In the genomic region with DNA sequence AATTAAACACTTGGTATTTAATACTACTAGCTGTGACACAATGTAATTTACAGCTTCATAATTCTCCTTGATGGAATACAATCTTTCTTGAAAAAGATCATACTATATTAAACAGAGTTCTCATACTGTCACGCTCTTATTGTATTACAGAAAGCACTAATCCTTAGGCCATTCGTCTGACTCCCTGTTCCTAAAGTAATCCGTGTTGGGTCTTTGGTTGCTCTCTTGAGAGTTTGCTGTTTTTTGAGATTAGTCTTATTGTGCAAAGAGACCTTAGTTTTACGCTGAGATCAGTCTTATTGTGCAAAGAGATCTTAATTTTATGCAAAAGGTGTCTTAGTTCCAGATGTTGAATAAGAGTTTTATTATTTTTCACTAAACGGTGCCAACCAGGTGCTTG, we compare ENCODE assay signal across 20 cellular contexts.
DNase-seq lines count a peak whose midpoint lies in the region; ATAC-seq and TF ChIP-seq lines count a peak whose summit lies in the region.
"Had no signal": no experiment of that assay in that cellular context is flagged by ENCODE, and none has a peak within 500 bp of the region (broad histone marks: within the 10 kb centered on the region; RNA-seq: fewer than 3 reads in every experiment).

No MANE protein-coding gene starts in this region.

- no peaks in the 10 kb centered on the region; the same call in 1 of the 3 replicates for H3K9me3 Mint-ChIP-seq in GM23338
- no peaks in the 10 kb centered on the region for H3K9me3 Mint-ChIP-seq in neural progenitor cell

- intact Hi-C loops in sciatic nerve (cut with DNase I) = no loop called here

- TF ChIP-seq CTCF in GM23338 (conservative IDR thresholded peaks at IDR 0.05; ENCODE audit: low read depth in 2 of 2) (no peak), neural progenitor cell (IDR thresholded peaks at IDR 0.05) (no peak)

- no peaks in the 10 kb centered on the region for H4K20me1 ChIP-seq in GM23338 (replicated peaks; ENCODE audit: insufficient read depth)
- H4K20me1 ChIP-seq in neural progenitor cell (ENCODE audit: low read depth) = no peaks in the 10 kb centered on the region

- H3K36me3 Mint-ChIP-seq in GM23338 (ENCODE audit: low read depth) = no peaks in the 10 kb centered on the region
- H3K36me3 Mint-ChIP-seq in neural progenitor cell = no peaks in the 10 kb centered on the region
- H3K36me3 Mint-ChIP-seq: CD4-positive, CD25-positive, alpha-beta regulatory T cell; CD8-positive, alpha-beta memory T cell had no signal

- H3K36me3 ChIP-seq in GM23338 (ENCODE audit: insufficient read depth) (no peaks in the 10 kb centered on the region), HAP-1 (replicated peaks) (no peaks in the 10 kb centered on the region), iPS-20b (ENCODE audit: insufficient read depth, low read depth, low read length) (no peaks in the 10 kb centered on the region), neural progenitor cell (no peaks in the 10 kb centered on the region)
- H3K36me3 ChIP-seq: BE2C had no signal

- peak; percentile 34; the same call in 2 of the 3 replicates for ATAC-seq in GM23338
- ATAC-seq in HG03095 (IDR thresholded peaks at IDR 0.05; ENCODE audit: unreplicated experiment) = no peak
- no peak for ATAC-seq in sciatic nerve
- ATAC-seq: K562 had no signal

- H3K27ac ChIP-seq in GM23338 (ENCODE audit: low read depth) (no peak overlapping the region), iPS-20b (ENCODE audit: low read length) (no peak overlapping the region), neural progenitor cell (no peak overlapping the region)
- H3K27ac ChIP-seq: GM23248 had no signal

- peak overlapping the region; percentile 51 for H3K27ac Mint-ChIP-seq in GM23338
- H3K27ac Mint-ChIP-seq in neural progenitor cell = no peak overlapping the region
- H3K27ac Mint-ChIP-seq: CD4-positive, CD25-positive, alpha-beta regulatory T cell; CD8-positive, alpha-beta memory T cell had no signal

- H3K79me2 ChIP-seq in GM23338 (replicated peaks; ENCODE audit: insufficient read depth) (no peaks in the 10 kb centered on the region), neural progenitor cell (ENCODE audit: low read depth) (no peaks in the 10 kb centered on the region)

- H2AFZ ChIP-seq in GM23338 = no peak overlapping the region
- H2AFZ ChIP-seq in neural progenitor cell (replicated peaks) = no peak overlapping the region
- H2AFZ ChIP-seq: GM23248 had no signal

- in situ Hi-C loops in HAP-1 (cut with MboI; ENCODE audit: low sequenced_read_pairs) = no loop called here

- H3K27me3 Mint-ChIP-seq in GM23338 (ENCODE audit: insufficient read depth, low read depth, poor library complexity) (no peaks in the 10 kb centered on the region), neural progenitor cell (ENCODE audit: insufficient read depth, low read depth) (no peaks in the 10 kb centered on the region)
- H3K27me3 Mint-ChIP-seq: CD4-positive, CD25-positive, alpha-beta regulatory T cell; CD8-positive, alpha-beta memory T cell had no signal

- H3K9ac ChIP-seq in iPS-20b (ENCODE audit: low read depth, low read length) (no peak overlapping the region), neural progenitor cell (no peak overlapping the region)
- H3K9ac ChIP-seq: GM23248 had no signal

- no peaks in the 10 kb centered on the region for H3F3A ChIP-seq in GM23338 (replicated peaks; ENCODE audit: low read depth)
- no peaks in the 10 kb centered on the region for H3F3A ChIP-seq in neural progenitor cell (ENCODE audit: low read depth)

- H3K4me3 Mint-ChIP-seq in GM23338 (no peak overlapping the region), neural progenitor cell (no peak overlapping the region)
- H3K4me3 Mint-ChIP-seq: CD4-positive, CD25-positive, alpha-beta regulatory T cell; CD8-positive, alpha-beta memory T cell had no signal

- H3K4me1 ChIP-seq in GM23338 (ENCODE audit: insufficient read depth) (peaks cover 7% of the 10 kb centered on the region), HAP-1 (peaks cover 15% of the 10 kb centered on the region), iPS-20b (ENCODE audit: insufficient read depth, low read length) (peaks cover 6% of the 10 kb centered on the region; the same call in 1 of the 2 replicates), neural progenitor cell (no peaks in the 10 kb centered on the region)
- H3K4me1 ChIP-seq: BE2C had no signal

- DNase-seq in GM23338 (ENCODE audit: low spot score) (peak; percentile 26), HAP-1 (ENCODE audit: low spot score in 2 of 2) (peak; percentile 18 to 89), neural progenitor cell (ENCODE audit: low spot score) (peak; percentile 23), sciatic nerve (ENCODE audit: low spot score) (no peak), NCI-H1436 (lab: John Stamatoyannopoulos, UW) (no peak), NCI-H2081 treated with DMSO at 0.1 percent for 48 hours (lab: John Stamatoyannopoulos, UW) (no peak)
- DNase-seq: ACHN; BE2C; C1 segment of cervical spinal cord; CD4-positive, CD25-positive, alpha-beta regulatory T cell; CD8-positive, alpha-beta memory T cell; COR-L47; DMS153; DMS79; GDM1; GM23248; IMR-90 had no signal

- peak overlapping the region; percentile 20 for H3K4me2 ChIP-seq in GM23338
- peak overlapping the region; percentile 1 for H3K4me2 ChIP-seq in neural progenitor cell

- H3K9me3 ChIP-seq in HAP-1 (no peaks in the 10 kb centered on the region), iPS-20b (ENCODE audit: insufficient read depth, low read depth, low read length) (no peaks in the 10 kb centered on the region), neural progenitor cell (ENCODE audit: low read depth) (no peaks in the 10 kb centered on the region)
- H3K9me3 ChIP-seq: BE2C had no signal

- H3K4me3 ChIP-seq in GM23338 = no peak overlapping the region
- no peak overlapping the region for H3K4me3 ChIP-seq in HAP-1
- 0 out of 2 replicates have a peak overlapping the region, but pooled peaks have one; percentile 17 for H3K4me3 ChIP-seq in iPS-20b (ENCODE audit: low read length)
- no peak overlapping the region for H3K4me3 ChIP-seq in neural progenitor cell
- H3K4me3 ChIP-seq: GM23248, K562 had no signal

- H3K4me1 Mint-ChIP-seq in GM23338 (peaks cover 8% of the 10 kb centered on the region), neural progenitor cell (no peaks in the 10 kb centered on the region)
- H3K4me1 Mint-ChIP-seq: CD4-positive, CD25-positive, alpha-beta regulatory T cell; CD8-positive, alpha-beta memory T cell had no signal

- 0 out of 2 replicates have a peak, but pooled peaks cover 4% of the 10 kb centered on the region for H3K9me2 ChIP-seq in GM23338 (ENCODE audit: insufficient read depth)

- H3K27me3 ChIP-seq in GM23338 (ENCODE audit: insufficient read depth) (no peaks in the 10 kb centered on the region), HAP-1 (ENCODE audit: low read depth) (no peaks in the 10 kb centered on the region), iPS-20b (ENCODE audit: insufficient read depth, low read length) (no peaks in the 10 kb centered on the region), neural progenitor cell (no peaks in the 10 kb centered on the region)
- H3K27me3 ChIP-seq: BE2C had no signal

TF ChIP-seq in GM23338, 12 proteins besides CTCF, POLR2A, EP300 and RAD21 (continues in another document):
- TF ChIP-seq EZH2 (IDR thresholded peaks at IDR 0.05; ENCODE audit: low read depth, unreplicated experiment) (no peak), ZNF114 (CRISPR knock-in tag; IDR thresholded peaks at IDR 0.05) (no peak), ZNF331 (CRISPR knock-in tag; IDR thresholded peaks at IDR 0.05; ENCODE audit: low read depth) (no peak), NANOG (IDR thresholded peaks at IDR 0.05; ENCODE audit: borderline replicate concordance) (no peak), EZH2phosphoT487 (IDR thresholded peaks at IDR 0.05; ENCODE audit: unreplicated experiment) (no peak), POLR2AphosphoS5 (IDR thresholded peaks at IDR 0.05; ENCODE audit: low read depth) (no peak), CREB1 (CRISPR knock-in tag; IDR thresholded peaks at IDR 0.05; ENCODE audit: low read depth) (no peak), STAT1 (IDR thresholded peaks at IDR 0.05; ENCODE audit: unreplicated experiment) (no peak), JUNB (IDR thresholded peaks at IDR 0.05; ENCODE audit: unreplicated experiment) (no peak)
- TF ChIP-seq, protein P1, sequence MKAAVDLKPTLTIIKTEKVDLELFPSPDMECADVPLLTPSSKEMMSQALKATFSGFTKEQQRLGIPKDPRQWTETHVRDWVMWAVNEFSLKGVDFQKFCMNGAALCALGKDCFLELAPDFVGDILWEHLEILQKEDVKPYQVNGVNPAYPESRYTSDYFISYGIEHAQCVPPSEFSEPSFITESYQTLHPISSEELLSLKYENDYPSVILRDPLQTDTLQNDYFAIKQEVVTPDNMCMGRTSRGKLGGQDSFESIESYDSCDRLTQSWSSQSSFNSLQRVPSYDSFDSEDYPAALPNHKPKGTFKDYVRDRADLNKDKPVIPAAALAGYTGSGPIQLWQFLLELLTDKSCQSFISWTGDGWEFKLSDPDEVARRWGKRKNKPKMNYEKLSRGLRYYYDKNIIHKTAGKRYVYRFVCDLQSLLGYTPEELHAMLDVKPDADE (IDR thresholded peaks at IDR 0.05) = no peak
- TF ChIP-seq, protein P2, sequence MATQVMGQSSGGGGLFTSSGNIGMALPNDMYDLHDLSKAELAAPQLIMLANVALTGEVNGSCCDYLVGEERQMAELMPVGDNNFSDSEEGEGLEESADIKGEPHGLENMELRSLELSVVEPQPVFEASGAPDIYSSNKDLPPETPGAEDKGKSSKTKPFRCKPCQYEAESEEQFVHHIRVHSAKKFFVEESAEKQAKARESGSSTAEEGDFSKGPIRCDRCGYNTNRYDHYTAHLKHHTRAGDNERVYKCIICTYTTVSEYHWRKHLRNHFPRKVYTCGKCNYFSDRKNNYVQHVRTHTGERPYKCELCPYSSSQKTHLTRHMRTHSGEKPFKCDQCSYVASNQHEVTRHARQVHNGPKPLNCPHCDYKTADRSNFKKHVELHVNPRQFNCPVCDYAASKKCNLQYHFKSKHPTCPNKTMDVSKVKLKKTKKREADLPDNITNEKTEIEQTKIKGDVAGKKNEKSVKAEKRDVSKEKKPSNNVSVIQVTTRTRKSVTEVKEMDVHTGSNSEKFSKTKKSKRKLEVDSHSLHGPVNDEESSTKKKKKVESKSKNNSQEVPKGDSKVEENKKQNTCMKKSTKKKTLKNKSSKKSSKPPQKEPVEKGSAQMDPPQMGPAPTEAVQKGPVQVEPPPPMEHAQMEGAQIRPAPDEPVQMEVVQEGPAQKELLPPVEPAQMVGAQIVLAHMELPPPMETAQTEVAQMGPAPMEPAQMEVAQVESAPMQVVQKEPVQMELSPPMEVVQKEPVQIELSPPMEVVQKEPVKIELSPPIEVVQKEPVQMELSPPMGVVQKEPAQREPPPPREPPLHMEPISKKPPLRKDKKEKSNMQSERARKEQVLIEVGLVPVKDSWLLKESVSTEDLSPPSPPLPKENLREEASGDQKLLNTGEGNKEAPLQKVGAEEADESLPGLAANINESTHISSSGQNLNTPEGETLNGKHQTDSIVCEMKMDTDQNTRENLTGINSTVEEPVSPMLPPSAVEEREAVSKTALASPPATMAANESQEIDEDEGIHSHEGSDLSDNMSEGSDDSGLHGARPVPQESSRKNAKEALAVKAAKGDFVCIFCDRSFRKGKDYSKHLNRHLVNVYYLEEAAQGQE (IDR thresholded peaks at IDR 0.05; ENCODE audit: unreplicated experiment) = no peak

Comparison
In these comparisons a context has a peak if more than half of its experiments do, and no peak if none do; other contexts are left out.
1. DNase-seq: peak in GM23338 (single experiment), HAP-1 (2 of 2) and neural progenitor cell (single experiment); none in sciatic nerve (single experiment), NCI-H1436 (single experiment) and NCI-H2081 treated with DMSO at 0.1 percent for 48 hours (single experiment).